ENCODE assay signal across 22 cellular contexts in the genomic region with DNA sequence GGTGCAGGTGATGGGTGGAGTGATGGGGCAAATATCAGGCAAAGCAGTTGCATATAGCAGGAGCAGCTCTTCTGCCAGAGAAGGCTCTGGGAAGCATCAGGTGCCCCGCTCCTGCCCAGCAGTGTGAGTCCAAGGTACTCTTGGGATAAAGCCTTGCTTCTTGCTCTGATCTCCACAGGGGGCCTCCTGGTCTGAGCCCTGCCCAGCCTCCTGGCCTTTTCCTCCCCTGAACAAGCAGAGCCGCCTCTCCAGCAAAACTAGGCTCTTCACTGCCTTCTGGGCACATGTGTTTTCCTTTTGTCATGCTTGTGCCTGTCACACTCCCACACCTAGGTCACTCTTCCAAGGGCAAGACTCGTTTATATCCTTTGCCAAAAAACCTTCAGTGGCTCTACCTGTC.
"Had no signal": no experiment of that assay in that cellular context is flagged by ENCODE, and none has a peak within 500 bp of the region (broad histone marks: within the 10 kb centered on the region; RNA-seq: fewer than 3 reads in every experiment).

No MANE protein-coding gene starts in this region.

- H3K4me1 ChIP-seq: parathyroid adenoma, prostate gland had no signal

- H3K27me3 Mint-ChIP-seq: stimulated activated memory B cell treated with anti-CD40 and anti-IgM and Interleukin-4, amounts not matched to agents 10 μg/mL and 1 μg/mL and 100 μg/mL, for 72 hours had no signal

- FAIRE-seq: frontal cortex, kidney had no signal

- H3K4me3 ChIP-seq: coronary artery, lung, prostate gland, spleen, thoracic aorta, transverse colon had no signal

- H3K4me3 Mint-ChIP-seq: naive B cell; nephron; stimulated activated memory B cell treated with anti-CD40 and anti-IgM and Interleukin-4, amounts not matched to agents 10 μg/mL and 1 μg/mL and 100 μg/mL, for 72 hours; stimulated activated naive CD8-positive, alpha-beta T cell treated with anti-CD3 and anti-CD28 coated beads, Interleukin-15, amount 100 ng/mL, for 72 hours had no signal

- ATAC-seq: esophagus mucosa; left ventricle myocardium superior; sciatic nerve; stimulated activated memory B cell treated with anti-CD40 and anti-IgM and Interleukin-4, amounts not matched to agents 10 μg/mL and 1 μg/mL and 100 μg/mL, for 72 hours; stimulated activated naive CD8-positive, alpha-beta T cell treated with anti-CD3 and anti-CD28 coated beads, Interleukin-15, amount 100 ng/mL, for 72 hours had no signal

- H3K4me1 Mint-ChIP-seq: stimulated activated naive CD8-positive, alpha-beta T cell treated with anti-CD3 and anti-CD28 coated beads, Interleukin-15, amount 100 ng/mL, for 72 hours had no signal

- H3K27me3 ChIP-seq: transverse colon had no signal

- H3K9me3 Mint-ChIP-seq: naive B cell; nephron; stimulated activated memory B cell treated with anti-CD40 and anti-IgM and Interleukin-4, amounts not matched to agents 10 μg/mL and 1 μg/mL and 100 μg/mL, for 72 hours; stimulated activated naive CD8-positive, alpha-beta T cell treated with anti-CD3 and anti-CD28 coated beads, Interleukin-15, amount 100 ng/mL, for 72 hours had no signal

- DNase-seq: effector CD8-positive, alpha-beta T cell; kidney; left cardiac atrium; left ventricle myocardium superior; mesendoderm; naive B cell; spleen; stimulated activated CD4-positive, alpha-beta T cell treated with anti-CD3 and anti-CD28 coated beads, Interleukin-15, amount 100 ng/mL, for 24 hours; stimulated activated CD4-positive, alpha-beta T cell treated with anti-CD3 and anti-CD28 coated beads, Interleukin-1b, Interleukin-23, amount 100 ng/mL, for 48 hours; stimulated activated CD4-positive, alpha-beta T cell treated with anti-CD3 and anti-CD28 coated beads, Interleukin-4, amount 100 ng/mL, for 24 hours; stimulated activated naive CD8-positive, alpha-beta T cell treated with anti-CD3 and anti-CD28 coated beads, Interleukin-15, amount 100 ng/mL, for 72 hours; transverse colon had no signal

- H3K9me3 ChIP-seq: prostate gland, spleen, thoracic aorta, transverse colon had no signal

- H3K27ac ChIP-seq: coronary artery, parathyroid adenoma, prostate gland, spleen, thoracic aorta, transverse colon had no signal

- H3K36me3 ChIP-seq: prostate gland, transverse colon had no signal

- H3K27ac Mint-ChIP-seq: nephron had no signal

- H3K36me3 Mint-ChIP-seq: naive B cell had no signal
